ENCODE assay signal across 8 cellular contexts in genomic region chr6:42050011-42050896, GRCh38. TPM values are rescaled to one million over a fixed set of nuclear protein-coding genes. Genes with fewer than 3 reads are reported as not detected.
A peak's percentile ranks its signal among the peaks of the same experiment; 100 is the strongest.
DNase-seq lines count a peak whose midpoint lies in the region; ATAC-seq, FAIRE-seq and TF ChIP-seq lines count a peak whose summit lies in the region.

Gene TAF8 (plus strand): TSS chr6:42050524. CDS start chr6:42050542, 18 bp downstream.

- no peak for TF ChIP-seq CTCF in Loucy (conservative IDR thresholded peaks at IDR 0.05; ENCODE audit: low read length)
- TF ChIP-seq CTCF in RWPE2 (IDR thresholded peaks at IDR 0.05; ENCODE audit: poor library complexity, severe bottlenecking): no peak

- peaks cover 52% of the 10 kb centered on the region for H3K4me1 Mint-ChIP-seq in activated T-helper 2 cell treated with anti-CD3 and anti-CD28 coated beads, Interferon-gamma antibody, Interleukin-2, Interleukin-4, amounts not matched to agents 10 μg/mL and 5 μg/mL and 100 μg/mL, durations not matched to agents 14 hours and 24 hours and 36 hours (ENCODE audit: low read depth)
- peaks cover 45 to 50% of the 10 kb centered on the region in 2 donors for H3K4me1 Mint-ChIP-seq in natural killer cell treated with Interleukin-12 subunit alpha and Interleukin-12 subunit beta and Interleukin-15 and Interleukin-18, amount 100 ng/mL, for 72 hours (ENCODE audit: low read depth in 2 of 2)

- H3K4me1 ChIP-seq in Loucy (ENCODE audit: insufficient read depth, low read length, poor library complexity, severe bottlenecking) (peaks cover 58% of the 10 kb centered on the region), RWPE2 (ENCODE audit: insufficient read depth, poor library complexity, severe bottlenecking) (peaks cover 26% of the 10 kb centered on the region)

- H3K27ac Mint-ChIP-seq in activated T-helper 2 cell treated with anti-CD3 and anti-CD28 coated beads, Interferon-gamma antibody, Interleukin-2, Interleukin-4, amounts not matched to agents 10 μg/mL and 5 μg/mL and 100 μg/mL, durations not matched to agents 14 hours and 24 hours and 36 hours: peak within 1 kb of the TSS; percentile 98
- H3K27ac Mint-ChIP-seq in natural killer cell treated with Interleukin-12 subunit alpha and Interleukin-12 subunit beta and Interleukin-15 and Interleukin-18, amount 100 ng/mL, for 72 hours: peak within 1 kb of the TSS; percentile 89 to 91

- H3K79me2 ChIP-seq in Loucy (ENCODE audit: insufficient read depth, low read length): peaks cover 63% of the 10 kb centered on the region

- no peak for FAIRE-seq in H54 (lab: Jason Lieb, UNC)

- peaks cover 14% of the 10 kb centered on the region for H4K20me1 ChIP-seq in Loucy (ENCODE audit: insufficient read depth, low read length, poor library complexity, severe bottlenecking)

- H3K27me3 ChIP-seq in Loucy (ENCODE audit: insufficient read depth, low read length, poor library complexity, severe bottlenecking): no peaks in the 10 kb centered on the region
- no peaks in the 10 kb centered on the region for H3K27me3 ChIP-seq in RWPE2 (ENCODE audit: insufficient read depth, poor library complexity, severe bottlenecking)

- H3F3A ChIP-seq in Loucy (ENCODE audit: low read depth): peaks cover 8% of the 10 kb centered on the region; the same call in 1 of the 2 replicates

- no peaks in the 10 kb centered on the region for H3K9me2 ChIP-seq in Loucy (replicated peaks; ENCODE audit: low read depth, low read length)

- ATAC-seq in RWPE2 (ENCODE audit: low read depth): peak; percentile 74
- peak; percentile 91 to 93 for ATAC-seq in natural killer cell treated with Interleukin-12 subunit alpha and Interleukin-12 subunit beta and Interleukin-15 and Interleukin-18, amount 100 ng/mL, for 72 hours
- peak; percentile 74 for ATAC-seq in stimulated activated naive CD8-positive, alpha-beta T cell treated with anti-CD3 and anti-CD28 coated beads, Interleukin-15, Interleukin-2, amounts not matched to agents 100 U/mL and 50 U/mL, for 24 hours

- TF ChIP-seq POLR2A in H54 (IDR thresholded peaks at IDR 0.05; ENCODE audit: low read depth, low read length): peak; percentile 99

- H3K9me3 ChIP-seq in Loucy (ENCODE audit: insufficient read depth, low read depth, low read length) (no peaks in the 10 kb centered on the region), RWPE2 (ENCODE audit: severe bottlenecking) (no peaks in the 10 kb centered on the region)

- H3K27me3 Mint-ChIP-seq in activated T-helper 2 cell treated with anti-CD3 and anti-CD28 coated beads, Interferon-gamma antibody, Interleukin-2, Interleukin-4, amounts not matched to agents 10 μg/mL and 5 μg/mL and 100 μg/mL, durations not matched to agents 14 hours and 24 hours and 36 hours (ENCODE audit: low read depth): no peaks in the 10 kb centered on the region
- H3K27me3 Mint-ChIP-seq in natural killer cell treated with Interleukin-12 subunit alpha and Interleukin-12 subunit beta and Interleukin-15 and Interleukin-18, amount 100 ng/mL, for 72 hours: no peaks in the 10 kb centered on the region

- H3K27ac ChIP-seq in RWPE2 (ENCODE audit: poor library complexity, severe bottlenecking): peak within 1 kb of the TSS; percentile 94

- H3K4me3 Mint-ChIP-seq in activated T-helper 2 cell treated with anti-CD3 and anti-CD28 coated beads, Interferon-gamma antibody, Interleukin-2, Interleukin-4, amounts not matched to agents 10 μg/mL and 5 μg/mL and 100 μg/mL, durations not matched to agents 14 hours and 24 hours and 36 hours (ENCODE audit: low read depth): peak within 1 kb of the TSS; percentile 94
- H3K4me3 Mint-ChIP-seq in natural killer cell treated with Interleukin-12 subunit alpha and Interleukin-12 subunit beta and Interleukin-15 and Interleukin-18, amount 100 ng/mL, for 72 hours: peak within 1 kb of the TSS; percentile 97

- peaks cover 32% of the 10 kb centered on the region for H3K36me3 Mint-ChIP-seq in activated T-helper 2 cell treated with anti-CD3 and anti-CD28 coated beads, Interferon-gamma antibody, Interleukin-2, Interleukin-4, amounts not matched to agents 10 μg/mL and 5 μg/mL and 100 μg/mL, durations not matched to agents 14 hours and 24 hours and 36 hours (ENCODE audit: low read depth)
- no peaks in the 10 kb centered on the region for H3K36me3 Mint-ChIP-seq in natural killer cell treated with Interleukin-12 subunit alpha and Interleukin-12 subunit beta and Interleukin-15 and Interleukin-18, amount 100 ng/mL, for 72 hours

- no peaks in the 10 kb centered on the region for H3K9me3 Mint-ChIP-seq in activated T-helper 2 cell treated with anti-CD3 and anti-CD28 coated beads, Interferon-gamma antibody, Interleukin-2, Interleukin-4, amounts not matched to agents 10 μg/mL and 5 μg/mL and 100 μg/mL, durations not matched to agents 14 hours and 24 hours and 36 hours
- no peaks in the 10 kb centered on the region for H3K9me3 Mint-ChIP-seq in natural killer cell treated with Interleukin-12 subunit alpha and Interleukin-12 subunit beta and Interleukin-15 and Interleukin-18, amount 100 ng/mL, for 72 hours

- intact Hi-C loops in activated T-helper 2 cell treated with anti-CD3 and anti-CD28 coated beads, Interferon-gamma antibody, Interleukin-2, Interleukin-4, amounts not matched to agents 10 μg/mL and 5 μg/mL and 100 μg/mL, durations not matched to agents 14 hours and 24 hours and 36 hours (cut with micrococcal nuclease): loop anchor here (1.0 to 2.0 kb wide), 3 partner anchors 129 to 315 kb away; partner anchors contain the start of genes BYSL, MED20, MRPS10 and TFEB

- H3K4me2 ChIP-seq in Loucy (ENCODE audit: low read depth, low read length, poor library complexity, severe bottlenecking): peak within 1 kb of the TSS; percentile 88

- H3K9ac ChIP-seq in Loucy (ENCODE audit: low read depth, low read length, poor library complexity, severe bottlenecking): peak within 1 kb of the TSS; percentile 78

- H3K36me3 ChIP-seq in Loucy (ENCODE audit: insufficient read depth, low read length): peaks cover 4% of the 10 kb centered on the region; the same call in 1 of the 2 replicates
- peaks cover 44% of the 10 kb centered on the region for H3K36me3 ChIP-seq in RWPE2 (ENCODE audit: low read depth)

- H3K4me3 ChIP-seq in Loucy (ENCODE audit: low read length, poor library complexity, severe bottlenecking) (peak within 1 kb of the TSS; percentile 90), RWPE2 (ENCODE audit: severe bottlenecking) (peak within 1 kb of the TSS; percentile 96)

- peak within 1 kb of the TSS; percentile 86 for H2AFZ ChIP-seq in Loucy (ENCODE audit: low read length)

- DNase-seq in EL (peak; percentile 95), H54 (ENCODE audit: insufficient read length, low spot score) (peak; percentile 90), RWPE2 (ENCODE audit: low spot score) (peak; percentile 90), fibroblast of peridontal ligament (ENCODE audit: extremely low read depth) (peak; percentile 94)
- DNase-seq in activated T-helper 2 cell treated with anti-CD3 and anti-CD28 coated beads, Interferon-gamma antibody, Interleukin-2, Interleukin-4, amounts not matched to agents 10 μg/mL and 5 μg/mL and 100 μg/mL, durations not matched to agents 14 hours and 24 hours and 36 hours (ENCODE audit: low spot score): peak; percentile 90
- peak; percentile 93 for DNase-seq in natural killer cell treated with Interleukin-12 subunit alpha and Interleukin-12 subunit beta and Interleukin-15 and Interleukin-18, amount 100 ng/mL, for 72 hours (ENCODE audit: low spot score)
- DNase-seq in stimulated activated naive CD8-positive, alpha-beta T cell treated with anti-CD3 and anti-CD28 coated beads, Interleukin-15, Interleukin-2, amounts not matched to agents 100 U/mL and 50 U/mL, for 24 hours: peak; percentile 89

RNA-seq across cellular contexts. Expression of gene TAF8, which starts in this region (rescaled TPM):
- total RNA-seq in activated T-helper 2 cell treated with anti-CD3 and anti-CD28 coated beads, Interferon-gamma antibody, Interleukin-2, Interleukin-4, amounts not matched to agents 10 μg/mL and 5 μg/mL and 100 μg/mL, durations not matched to agents 14 hours and 24 hours and 36 hours: 38.8 and 41.9 TPM in 2 replicates
- 10 to 100 TPM; 38.7 to 44.1 TPM for total RNA-seq in natural killer cell treated with Interleukin-12 subunit alpha and Interleukin-12 subunit beta and Interleukin-15 and Interleukin-18, amount 100 ng/mL, for 72 hours

Comparison
In these comparisons a context has a peak if more than half of its experiments do, and no peak if none do; other contexts are left out.
1. Peak in every context shown above with its lines: DNase-seq, ATAC-seq, H3K4me3 ChIP-seq and H3K27ac ChIP-seq.